33 cellular contexts compared by ENCODE assay signal in genomic region chr2:24191156-24191555, GRCh38. TPM values are rescaled to one million over a fixed set of nuclear protein-coding genes. Genes with fewer than 3 reads are reported as not detected.
"Had no signal": no experiment of that assay in that cellular context is flagged by ENCODE, and none has a peak within 500 bp of the region (broad histone marks: within the 10 kb centered on the region; RNA-seq: fewer than 3 reads in every experiment).

No MANE protein-coding gene starts in this region.

- H3K4me1 Mint-ChIP-seq: activated B cell treated with CpG ODN at 0.5 μM for 24 hours; activated T-helper 17 cell treated with anti-CD3 and anti-CD28 coated beads, Interleukin-2, amount 50 U/mL, for 72 hours; central memory CD8-positive, alpha-beta T cell; T-cell; T-helper 17 cell had no signal

- H3K27me3 ChIP-seq: brain microvascular endothelial cell, dorsolateral prefrontal cortex, esophagus squamous epithelium, gastroesophageal sphincter had no signal

- H3K36me3 Mint-ChIP-seq: activated naive CD8-positive, alpha-beta T cell had no signal

- DNase-seq: activated B cell treated with CpG ODN at 0.5 μM for 24 hours; activated CD4-positive, alpha-beta T cell treated with anti-CD3 and anti-CD28 coated beads for 48 hours; activated CD4-positive, alpha-beta T cell treated with anti-CD3 and anti-CD28 coated beads, Interleukin-2, amount 50 U/mL, for 1 hour; activated CD4-positive, alpha-beta T cell treated with anti-CD3 and anti-CD28 coated beads, Interleukin-2, amount 50 U/mL, for 48 hours; activated CD8-positive, alpha-beta memory T cell treated with anti-CD3 and anti-CD28 coated beads for 24 hours; activated CD8-positive, alpha-beta T cell treated with anti-CD3 and anti-CD28 coated beads for 36 hours; activated effector memory CD4-positive, alpha-beta T cell treated with Interleukin-2 at 50 U/mL for 16 hours; activated gamma-delta T cell treated with Interleukin-2 at 50 U/mL for 16 hours; activated naive CD4-positive, alpha-beta T cell treated with anti-CD3 and anti-CD28 coated beads, Interleukin-2, amount 50 U/mL, for 16 hours; activated naive CD4-positive, alpha-beta T cell treated with Interleukin-2 at 50 U/mL for 16 hours; activated T-cell treated with anti-CD3 and anti-CD28 coated beads, Interleukin-2, amount 50 U/mL, for 4 hours; amniotic stem cell; anterior cingulate cortex; brain microvascular endothelial cell; dorsolateral prefrontal cortex; effector memory CD4-positive, alpha-beta T cell; erythroblast; esophagus squamous epithelium; foreskin melanocyte; T-cell; T-helper 17 cell; T1000 had no signal

- H3K36me3 ChIP-seq: brain microvascular endothelial cell, esophagus squamous epithelium, WERI-Rb-1 had no signal

- H3K4me3 ChIP-seq: coronary artery, dorsolateral prefrontal cortex, esophagus squamous epithelium, gastroesophageal sphincter had no signal

- H3K27ac ChIP-seq: brain microvascular endothelial cell, coronary artery, dorsolateral prefrontal cortex, esophagus squamous epithelium, gastroesophageal sphincter, WERI-Rb-1 had no signal

- H3K9me3 ChIP-seq: esophagus squamous epithelium, gastroesophageal sphincter had no signal

- H3K4me3 Mint-ChIP-seq: activated B cell treated with CpG ODN at 0.5 μM for 24 hours; activated CD8-positive, alpha-beta T cell treated with anti-CD3 and anti-CD28 coated beads for 36 hours; activated naive CD8-positive, alpha-beta T cell; activated T-cell treated with anti-CD3 and anti-CD28 coated beads, Interleukin-2, amount 50 U/mL, for 4 hours; activated T-helper 17 cell treated with anti-CD3 and anti-CD28 coated beads, Interleukin-2, amount 50 U/mL, for 72 hours; central memory CD8-positive, alpha-beta T cell; dendritic cell treated with granulocyte-macrophage colony-stimulating factor and Interleukin-4, amounts not matched to agents 40 ng/mL and 50 ng/mL, for 4 days; T-cell; T-helper 17 cell; T-helper 2 cell treated with Interferon-gamma antibody and Interleukin-4, amounts not matched to agents 5 μg/mL and 100 μg/mL, for 36 hours had no signal

- H3K9me3 Mint-ChIP-seq: activated B cell treated with CpG ODN at 0.5 μM for 24 hours; central memory CD8-positive, alpha-beta T cell; dendritic cell treated with granulocyte-macrophage colony-stimulating factor and Interleukin-4, amounts not matched to agents 40 ng/mL and 50 ng/mL, for 4 days had no signal

- H3K27me3 Mint-ChIP-seq: activated CD8-positive, alpha-beta T cell treated with anti-CD3 and anti-CD28 coated beads for 36 hours; activated naive CD8-positive, alpha-beta T cell; activated T-helper 17 cell treated with anti-CD3 and anti-CD28 coated beads, Interleukin-2, amount 50 U/mL, for 72 hours; dendritic cell treated with granulocyte-macrophage colony-stimulating factor and Interleukin-4, amounts not matched to agents 40 ng/mL and 50 ng/mL, for 4 days; T-helper 17 cell had no signal

- H3K4me1 ChIP-seq: esophagus squamous epithelium, gastroesophageal sphincter had no signal

- H3K27ac Mint-ChIP-seq: activated B cell treated with CpG ODN at 0.5 μM for 24 hours; activated CD8-positive, alpha-beta T cell treated with anti-CD3 and anti-CD28 coated beads for 36 hours; activated naive CD8-positive, alpha-beta T cell; activated T-helper 17 cell treated with anti-CD3 and anti-CD28 coated beads, Interleukin-2, amount 50 U/mL, for 72 hours; dendritic cell treated with granulocyte-macrophage colony-stimulating factor and Interleukin-4, amounts not matched to agents 40 ng/mL and 50 ng/mL, for 4 days; T-cell; T-helper 17 cell; T-helper 2 cell treated with Interferon-gamma antibody and Interleukin-4, amounts not matched to agents 5 μg/mL and 100 μg/mL, for 36 hours had no signal

RNA-seq across cellular contexts. Expression of gene FAM228A, which starts 16.3 kb away (rescaled TPM):
- total RNA-seq: activated B cell treated with CpG ODN at 0.5 μM for 24 hours; activated CD8-positive, alpha-beta T cell treated with anti-CD3 and anti-CD28 coated beads for 36 hours; activated T-cell treated with anti-CD3 and anti-CD28 coated beads, Interleukin-2, amount 50 U/mL, for 4 hours; astrocyte; bronchial epithelial cell; glomerular endothelial cell had no signal
